ENCODE assay signal across 1 cellular context in the genomic region with DNA sequence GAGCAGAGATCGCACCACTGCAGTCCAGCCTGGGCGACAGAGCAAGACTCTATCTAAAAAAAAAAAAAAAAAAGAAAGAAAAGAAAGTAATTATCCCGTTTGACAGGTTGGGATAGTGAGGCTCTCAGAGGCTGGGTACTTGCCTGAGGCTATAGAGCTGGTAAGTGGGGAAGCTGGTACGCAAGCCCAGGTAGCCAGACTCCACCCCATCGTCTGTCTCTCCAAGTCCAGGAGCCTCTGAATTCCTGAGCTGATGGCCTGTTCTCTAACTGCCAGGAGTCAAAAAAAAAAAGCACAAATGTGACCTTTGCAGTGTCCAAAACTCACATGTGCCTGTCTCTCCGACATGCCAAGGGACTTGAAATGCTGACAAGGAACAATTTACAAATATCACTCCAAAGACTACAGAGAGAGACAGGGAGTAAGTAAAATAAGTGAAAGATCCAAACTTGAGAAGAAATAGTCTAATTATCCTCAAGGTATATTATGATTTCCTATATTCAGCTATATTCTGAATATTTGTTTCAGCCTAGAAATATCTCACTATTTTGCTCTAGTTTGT.
TF ChIP-seq lines count a peak whose summit lies in the region.

No MANE protein-coding gene starts in this region.

TF ChIP-seq in IMR-90, 13 proteins besides CTCF, POLR2A, EP300 and RAD21 (continued from another document):
- no peak for TF ChIP-seq RCOR1 (IDR thresholded peaks at IDR 0.05; ENCODE audit: insufficient replicate concordance, low read length)
- TF ChIP-seq CEBPB (IDR thresholded peaks at IDR 0.05; ENCODE audit: low read depth, low read length): no peak
- TF ChIP-seq MAZ (IDR thresholded peaks at IDR 0.05; ENCODE audit: borderline replicate concordance, low read depth, low read length): no peak
